9 cellular contexts compared by ENCODE assay signal in genomic region chr2:100422320-100422719, GRCh38. TPM values are rescaled to one million over a fixed set of nuclear protein-coding genes. Genes with fewer than 3 reads are reported as not detected.
DNase-seq lines count a peak whose midpoint lies in the region; ATAC-seq, FAIRE-seq and TF ChIP-seq lines count a peak whose summit lies in the region.
"Had no signal": no experiment of that assay in that cellular context is flagged by ENCODE, and none has a peak within 500 bp of the region (broad histone marks: within the 10 kb centered on the region; RNA-seq: fewer than 3 reads in every experiment).

No MANE protein-coding gene starts in this region.

- 78 to 82% methylated on average over 2 of the region's 2 CpGs for WGBS in body of pancreas, 2 donors
- WGBS in right lobe of liver (ENCODE audit: insufficient coverage, low coverage, low lambda C conversion rate, missing lambda C conversion rate): 90% methylated on average over 2 of the region's 2 CpGs

- H3K4me3 Mint-ChIP-seq in Caco-2 (ENCODE audit: unreplicated experiment): no peak overlapping the region

- DNase-seq in Caco-2 (peak in 1 of 2 experiments; percentile 19), LHCN-M2 (ENCODE audit: low read depth) (peak; percentile 32), body of pancreas (peak; percentile 25 to 51 (median 30)), right lobe of liver (no peak), NCI-H2081 (lab: John Stamatoyannopoulos, UW) (no peak), mesenteric fat pad (ENCODE audit: low spot score) (no peak), GM12892 (ENCODE audit: insufficient read length) (no peak)
- no peak for DNase-seq in effector CD4-positive, alpha-beta T cell

- no peak for FAIRE-seq in GM12892 (lab: Jason Lieb, UNC)
- FAIRE-seq: endometrium had no signal

- intact Hi-C loops in Caco-2 (cut with micrococcal nuclease; ENCODE audit: unreplicated experiment) (no loop called here), body of pancreas (cut with DNase I) (no loop called here), right lobe of liver (cut with DNase I) (no loop called here)

- POLR2A ChIA-PET in Caco-2 (lab: Charles Lee): no interaction called here

- H3K4me3 ChIP-seq in Caco-2 (ENCODE audit: low read depth, low read length) (no peak overlapping the region), body of pancreas (no peak overlapping the region), right lobe of liver (no peak overlapping the region)

- H3K27me3 ChIP-seq in Caco-2 (replicated peaks; ENCODE audit: control insufficient read depth, insufficient read depth, low read length) (no peaks in the 10 kb centered on the region), body of pancreas (no peaks in the 10 kb centered on the region), right lobe of liver (no peaks in the 10 kb centered on the region)

- no peak overlapping the region for H3K27ac Mint-ChIP-seq in Caco-2 (ENCODE audit: unreplicated experiment)

- no TSS peak for BruUV-seq in Caco-2 (replicated peaks; lab: Mats Ljungman, UMichigan)

- ATAC-seq in body of pancreas (peak; percentile 33), right lobe of liver (peak; percentile 56 to 76 (median 61))

- H3K36me3 Mint-ChIP-seq in Caco-2 (ENCODE audit: insufficient read depth, unreplicated experiment): no peaks in the 10 kb centered on the region

- TF ChIP-seq POLR2A in body of pancreas (IDR thresholded peaks at IDR 0.05) (no peak), right lobe of liver (IDR thresholded peaks at IDR 0.05) (no peak), GM12892 (IDR thresholded peaks at IDR 0.05; ENCODE audit: low read depth, low read length) (no peak)

- H3K9me3 Mint-ChIP-seq in Caco-2 (ENCODE audit: unreplicated experiment): peaks cover 12% of the 10 kb centered on the region

- H3K36me3 ChIP-seq in Caco-2 (ENCODE audit: control insufficient read depth, insufficient read depth, low read length): no peaks in the 10 kb centered on the region
- H3K36me3 ChIP-seq in body of pancreas (replicated peaks in 1 of 2; ENCODE audit: insufficient read depth in 1 of 2, low read depth in 2 of 2): no peaks in the 10 kb centered on the region
- H3K36me3 ChIP-seq in right lobe of liver: no peaks in the 10 kb centered on the region

- CTCF ChIA-PET in Caco-2 (lab: Charles Lee): no interaction called here

- TF ChIP-seq CTCF in Caco-2 (IDR thresholded peaks at IDR 0.05; ENCODE audit: insufficient read depth in 1 of 2, low read depth in 1 of 2, low read length in 1 of 2, severe bottlenecking in 1 of 2, unreplicated experiment in 1 of 2) (peak; percentile 36 to 43), body of pancreas (IDR thresholded peaks at IDR 0.05) (peak in 6 of 7 experiments; percentile 34 to 45 (median 39)), right lobe of liver (IDR thresholded peaks at IDR 0.05) (peak; percentile 29 to 53 (median 43))

- H3K9me3 ChIP-seq in Caco-2 (no peaks in the 10 kb centered on the region), body of pancreas (no peaks in the 10 kb centered on the region), right lobe of liver (no peaks in the 10 kb centered on the region)

- peaks cover 16% of the 10 kb centered on the region for H3K27me3 Mint-ChIP-seq in Caco-2 (ENCODE audit: insufficient read depth, unreplicated experiment)

- no peaks in the 10 kb centered on the region for H3K4me1 Mint-ChIP-seq in Caco-2 (ENCODE audit: low read depth, unreplicated experiment)

- H3K4me1 ChIP-seq in Caco-2 (no peaks in the 10 kb centered on the region), body of pancreas (no peaks in the 10 kb centered on the region), right lobe of liver (no peaks in the 10 kb centered on the region)

- no peak overlapping the region for H3K27ac ChIP-seq in body of pancreas
- no peak overlapping the region for H3K27ac ChIP-seq in right lobe of liver

RNA-seq across cellular contexts. Expression of gene CHST10, which starts 4.9 kb away (rescaled TPM):
- total RNA-seq in Caco-2 (2022) (not detected in 2 replicates), LHCN-M2 (2014; rRNA removed) (12.4 and 17.1 TPM in 2 replicates), body of pancreas (10 to 100 TPM in 1 of 2 donors, 1 to 10 TPM in 1; 2.3 to 13.0 TPM), right lobe of liver (under 1 TPM; 0.19 to 0.88 (median 0.50) TPM), mesenteric fat pad (4.1 TPM)
- 5.2 TPM for polyA plus RNA-seq in LHCN-M2 (2012)
- polyA plus RNA-seq in GM12892 (2012; ENCODE audit: missing spikeins): 6.6 TPM

RNA-seq across cellular contexts. Expression of gene NMS, which starts 48.0 kb away (rescaled TPM):
- not detected in 2 replicates for total RNA-seq in Caco-2 (2022)
- not detected in 2 replicates for total RNA-seq in LHCN-M2 (2014; rRNA removed)
- not detected for polyA plus RNA-seq in LHCN-M2 (2012)
- total RNA-seq in body of pancreas: not detected
- total RNA-seq in right lobe of liver: not detected
- not detected for total RNA-seq in mesenteric fat pad
- polyA plus RNA-seq in GM12892 (2012; ENCODE audit: missing spikeins): not detected

Comparison
In these comparisons a context has a peak if more than half of its experiments do, and no peak if none do; other contexts are left out.
1. DNase-seq: peak in LHCN-M2 (single experiment) and body of pancreas (4 of 4); none in right lobe of liver (0 of 3), NCI-H2081 (0 of 2), mesenteric fat pad (single experiment), effector CD4-positive, alpha-beta T cell (single experiment) and GM12892 (single experiment).
2. Peak in every context shown above with its lines, with median percentiles within 50 percentile points of each other: CTCF ChIP-seq.